ENCODE assay signal across 13 cellular contexts in genomic region chr10:1575481-1576244, GRCh38.
"Had no signal": no experiment of that assay in that cellular context is flagged by ENCODE, and none has a peak within 500 bp of the region (broad histone marks: within the 10 kb centered on the region; RNA-seq: fewer than 3 reads in every experiment).

No MANE protein-coding gene starts in this region.

- ATAC-seq: activated CD8-positive, alpha-beta memory T cell treated with anti-CD3 and anti-CD28 coated beads, Interleukin-2, amount 10 ng/mL, durations not matched to agents 7 days and 5 days; activated T-cell treated with anti-CD3 and anti-CD28 coated beads, Interleukin-2, amount 50 U/mL, for 4 hours; left ventricle myocardium superior; pancreas; stimulated activated memory B cell treated with anti-CD40 and anti-IgM and Interleukin-4, amounts not matched to agents 10 μg/mL and 1 μg/mL and 100 μg/mL, for 72 hours had no signal

- H3K27ac ChIP-seq: brain microvascular endothelial cell, pancreas had no signal

- H3K27me3 ChIP-seq: brain microvascular endothelial cell, pancreas had no signal

- H3K4me2 ChIP-seq: smooth muscle cell had no signal

- H3K4me3 ChIP-seq: pancreas, smooth muscle cell had no signal

- H3K36me3 ChIP-seq: brain microvascular endothelial cell, pancreas had no signal

- FAIRE-seq: pancreas had no signal

- H3K9me3 ChIP-seq: pancreas had no signal

- DNase-seq: activated CD8-positive, alpha-beta memory T cell treated with anti-CD3 and anti-CD28 coated beads, Interleukin-2, amount 10 ng/mL, durations not matched to agents 7 days and 5 days; activated gamma-delta T cell; activated naive CD8-positive, alpha-beta T cell treated with anti-CD3 and anti-CD28 coated beads for 36 hours; activated T-cell treated with anti-CD3 and anti-CD28 coated beads, Interleukin-2, amount 50 U/mL, for 4 hours; brain microvascular endothelial cell; cerebellar nuclear complex; dermis blood vessel endothelial cell; left ventricle myocardium superior; mesendoderm; substantia nigra had no signal

- H3K4me1 ChIP-seq: pancreas had no signal
